ENCODE assay signal across 11 cellular contexts in the genomic region with DNA sequence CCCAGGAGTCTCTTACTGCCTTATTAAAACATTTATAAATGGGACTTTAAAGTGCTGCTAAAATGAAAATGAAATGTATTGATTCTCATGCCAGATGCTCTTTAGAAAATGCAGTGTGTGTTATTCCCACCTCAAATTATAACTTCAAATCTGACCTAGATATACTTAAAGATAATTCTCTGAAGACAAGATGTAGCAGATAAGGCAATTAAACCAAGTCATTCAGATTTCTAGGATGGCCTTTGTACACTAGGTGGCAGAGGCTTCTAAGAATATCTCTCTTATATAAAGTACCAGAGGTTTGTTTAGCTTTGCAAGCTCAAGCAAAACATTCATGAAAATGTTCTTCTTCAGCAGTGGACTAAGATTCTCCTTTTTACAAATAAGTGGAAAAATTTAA. TPM values are rescaled to one million over a fixed set of nuclear protein-coding genes. Genes with fewer than 3 reads are reported as not detected.
A peak's percentile ranks its signal among the peaks of the same experiment; 100 is the strongest.
DNase-seq lines count a peak whose midpoint lies in the region; ATAC-seq, FAIRE-seq and TF ChIP-seq lines count a peak whose summit lies in the region.
"Had no signal": no experiment of that assay in that cellular context is flagged by ENCODE, and none has a peak within 500 bp of the region (broad histone marks: within the 10 kb centered on the region; RNA-seq: fewer than 3 reads in every experiment).

No MANE protein-coding gene starts in this region.

- H3K4me2 ChIP-seq in Karpas-422 (ENCODE audit: low read depth, low read length, poor library complexity, severe bottlenecking): no peak overlapping the region
- H3K4me2 ChIP-seq in GM12878 (ENCODE audit: control insufficient read depth, insufficient read depth): no peak overlapping the region

- H3K27ac ChIP-seq in Karpas-422 (ENCODE audit: low read length) (no peak overlapping the region), GM12878 (ENCODE audit: control insufficient read depth, insufficient read depth) (no peak overlapping the region), gastrocnemius medialis (no peak overlapping the region)

- BruUV-seq in GM12878 (replicated peaks; lab: Mats Ljungman, UMichigan): no TSS peak

- RAD21 ChIA-PET in GM12878 (lab: Charles Lee; ENCODE audit: unreplicated experiment): no interaction called here

- H3K27me3 ChIP-seq in Karpas-422 (ENCODE audit: low read length) (no peaks in the 10 kb centered on the region), GM12878 (replicated peaks in 1 of 2; ENCODE audit: control insufficient read depth in 2 of 2, insufficient read depth in 2 of 2, low read length in 1 of 2) (peaks cover 4 to 6% of the 10 kb centered on the region in 2 experiments; a peak in 3 of 4 replicates), gastrocnemius medialis (no peaks in the 10 kb centered on the region)

- DNase-seq in NCI-H2171 treated with DMSO at 0.1 percent for 48 hours (lab: John Stamatoyannopoulos, UW) (peak; percentile 45), NCI-H2171 (lab: John Stamatoyannopoulos, UW) (no peak), Karpas-422 (peak; percentile 53), GM12878 (ENCODE audit: low read depth, low spot score) (no peak), gastrocnemius medialis (no peak)
- peak in 3 of 10 donors; percentile 17 to 21 (median 18) for DNase-seq in naive thymus-derived CD8-positive, alpha-beta T cell
- DNase-seq: activated T-cell treated with anti-CD3 and anti-CD28 coated beads, Interleukin-2, amount 50 U/mL, for 72 hours; left colon had no signal

- H2AFZ ChIP-seq in Karpas-422 (ENCODE audit: low read length) (no peak overlapping the region), GM12878 (ENCODE audit: control insufficient read depth, low read depth, low read length) (no peak overlapping the region)

- in situ Hi-C loops in GM12878 (cut with MboI): loop anchor here (25.0 kb wide), 1 partner anchor 302 kb away; no protein-coding TSS in a partner anchor
- in situ Hi-C loops in gastrocnemius medialis (cut with MboI; ENCODE audit: low sequenced_read_pairs in 4 of 4): loop anchor here in 2 of 4 donors (10.0 to 25.0 kb wide), 2 partner anchors 302 to 314 kb away; no protein-coding TSS in a partner anchor

- no peaks in the 10 kb centered on the region for H3K9me3 ChIP-seq in Karpas-422 (ENCODE audit: low read length)
- no peaks in the 10 kb centered on the region for H3K9me3 ChIP-seq in GM12878 (replicated peaks; ENCODE audit: control insufficient read depth, insufficient read depth, low read length)
- no peaks in the 10 kb centered on the region for H3K9me3 ChIP-seq in gastrocnemius medialis

- peaks cover 0 to 21% (median 2%) of the 10 kb centered on the region in 5 donors for H3K27me3 Mint-ChIP-seq in naive thymus-derived CD8-positive, alpha-beta T cell

- H4K20me1 ChIP-seq in Karpas-422 (ENCODE audit: insufficient read depth, low read depth, low read length) (no peaks in the 10 kb centered on the region), GM12878 (ENCODE audit: control insufficient read depth, insufficient read depth) (no peaks in the 10 kb centered on the region)

- H3K4me3 ChIP-seq in Karpas-422 (ENCODE audit: low read length) (no peak overlapping the region), GM12878 (no peak overlapping the region), gastrocnemius medialis (no peak overlapping the region)

- H3K36me3 Mint-ChIP-seq in naive thymus-derived CD8-positive, alpha-beta T cell: no peaks in the 10 kb centered on the region
- H3K36me3 Mint-ChIP-seq: CD8-positive, alpha-beta memory T cell had no signal

- CTCF ChIA-PET in GM12878 (lab: Yijun Ruan, JAX): interaction anchor here (0.8 to 2.1 kb wide), 6 partner anchors 11 to 834 kb away, joined by 3 to 8 read pairs (median 4); no protein-coding TSS in a partner anchor

- H3K4me1 ChIP-seq in Karpas-422 (ENCODE audit: low read length) (no peaks in the 10 kb centered on the region), GM12878 (ENCODE audit: control insufficient read depth, insufficient read depth, low read length) (no peaks in the 10 kb centered on the region), gastrocnemius medialis (no peaks in the 10 kb centered on the region)

- H3K4me3 Mint-ChIP-seq in naive thymus-derived CD8-positive, alpha-beta T cell: peak overlapping the region in 8 of 10 donors; percentile 4 to 70 (median 54)

- H3K36me3 ChIP-seq in Karpas-422 (ENCODE audit: insufficient read depth, low read length) (no peaks in the 10 kb centered on the region), GM12878 (ENCODE audit: control insufficient read depth in 2 of 2, insufficient read depth in 2 of 2, low read length in 1 of 2) (no peaks in the 10 kb centered on the region), gastrocnemius medialis (no peaks in the 10 kb centered on the region)

- H3K4me1 Mint-ChIP-seq in naive thymus-derived CD8-positive, alpha-beta T cell: peaks cover 6 to 19% (median 16%) of the 10 kb centered on the region in 4 donors

- TF ChIP-seq CTCF in GM12878 (IDR thresholded peaks at IDR 0.05 in 2 of 3, conservative IDR thresholded peaks at IDR 0.05 in 1 of 3; ENCODE audit: control insufficient read depth in 2 of 3, extremely low read depth in 1 of 3, insufficient read depth in 1 of 3, low read depth in 3 of 3, low read length in 3 of 3) (peak in 2 of 3 experiments; percentile 15 to 26; a peak in 2 of 6 replicates), gastrocnemius medialis (IDR thresholded peaks at IDR 0.05 in 4 of 5, conservative IDR thresholded peaks at IDR 0.05 in 1 of 5) (no peak)

- H3K9me3 Mint-ChIP-seq in naive thymus-derived CD8-positive, alpha-beta T cell: no peaks in the 10 kb centered on the region
- H3K9me3 Mint-ChIP-seq: activated T-cell treated with anti-CD3 and anti-CD28 coated beads, Interleukin-2, amount 50 U/mL, for 72 hours; CD8-positive, alpha-beta memory T cell had no signal

- POLR2A ChIA-PET in GM12878 (lab: Charles Lee): interaction anchor here (1.5 kb wide), 1 partner anchor 8 kb away, joined by 3 read pairs; no protein-coding TSS in a partner anchor
- POLR2A ChIA-PET in naive thymus-derived CD8-positive, alpha-beta T cell (lab: Charles Lee): interaction anchor here (0.6 kb wide), 1 partner anchor 96 kb away, joined by 3 read pairs; no protein-coding TSS in a partner anchor

- TF ChIP-seq POLR2A in GM12878 (IDR thresholded peaks at IDR 0.05; ENCODE audit: low read depth, low read length) (no peak), gastrocnemius medialis (IDR thresholded peaks at IDR 0.05) (no peak)

- H3K9me2 ChIP-seq in Karpas-422 (replicated peaks; ENCODE audit: insufficient read depth, low read length): no peaks in the 10 kb centered on the region

- H3K79me2 ChIP-seq in Karpas-422 (ENCODE audit: low read length) (no peaks in the 10 kb centered on the region), GM12878 (ENCODE audit: control insufficient read depth, insufficient read depth, low read length) (no peaks in the 10 kb centered on the region)

- FAIRE-seq in GM12878 (lab: Jason Lieb, UNC): peak; percentile 68

- TF ChIP-seq EP300 in GM12878 (IDR thresholded peaks at IDR 0.05; ENCODE audit: borderline replicate concordance in 1 of 2, control insufficient read depth in 1 of 2, low read depth in 2 of 2, low read length in 2 of 2): no peak

- intact Hi-C loops in GM12878 (cut with micrococcal nuclease; ENCODE audit: unreplicated experiment) (loop anchor here (2.0 kb wide), 1 partner anchor 310 kb away; no protein-coding TSS in a partner anchor), gastrocnemius medialis (cut with DNase I; ENCODE audit: low total_unique reads) (no loop called here)

- peak; percentile 60 for ATAC-seq in GM12878
- ATAC-seq in naive thymus-derived CD8-positive, alpha-beta T cell: peak; percentile 41 to 74
- ATAC-seq in GM18907 (IDR thresholded peaks at IDR 0.05; ENCODE audit: unreplicated experiment): no peak
- no peak for ATAC-seq in gastrocnemius medialis
- no peak for ATAC-seq in HG03135 (IDR thresholded peaks at IDR 0.05; ENCODE audit: unreplicated experiment)
- ATAC-seq: left colon had no signal

- peak; percentile 33; the same call in 1 of the 2 replicates for TF ChIP-seq RAD21 in GM12878 (IDR thresholded peaks at IDR 0.05; ENCODE audit: insufficient read depth, low read depth, low read length)

- peak overlapping the region in 7 of 10 donors; percentile 1 to 84 (median 39) for H3K27ac Mint-ChIP-seq in naive thymus-derived CD8-positive, alpha-beta T cell
- H3K27ac Mint-ChIP-seq: activated T-cell treated with anti-CD3 and anti-CD28 coated beads, Interleukin-2, amount 50 U/mL, for 72 hours had no signal

- H3K9ac ChIP-seq in Karpas-422 (ENCODE audit: low read length) (no peak overlapping the region), GM12878 (ENCODE audit: control insufficient read depth, insufficient read depth, low read length) (no peak overlapping the region)

- SMC1A ChIA-PET in GM12878 (lab: Charles Lee; ENCODE audit: uncharacterized antibody, unreplicated experiment): interaction anchor here (0.9 to 1.4 kb wide), 3 partner anchors 8 to 110 kb away, joined by 3 read pairs; no protein-coding TSS in a partner anchor

TF ChIP-seq in GM12878, 131 proteins besides CTCF, POLR2A, EP300 and RAD21 (continues in another document):
- TF ChIP-seq HDGF (IDR thresholded peaks at IDR 0.05): no peak
- TF ChIP-seq, protein P1, sequence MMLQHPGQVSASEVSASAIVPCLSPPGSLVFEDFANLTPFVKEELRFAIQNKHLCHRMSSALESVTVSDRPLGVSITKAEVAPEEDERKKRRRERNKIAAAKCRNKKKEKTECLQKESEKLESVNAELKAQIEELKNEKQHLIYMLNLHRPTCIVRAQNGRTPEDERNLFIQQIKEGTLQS (IDR thresholded peaks at IDR 0.05; ENCODE audit: borderline replicate concordance, extremely low read depth, low read depth, low read length): no peak

RNA-seq across cellular contexts. Expression of a gene that starts 26.9 kb away (rescaled TPM):
- 96.7 and 186 TPM in 2 replicates for total RNA-seq in Karpas-422 (2014; rRNA removed; shearing (Covaris generic); ENCODE audit: low replicate concordance)
- 702 and 722 TPM in 2 replicates for total RNA-seq in GM12878 (2013; cell fraction: nucleolus; rRNA removed)
- total RNA-seq in GM12878 (2014; rRNA removed) (80.1 and 85.8 TPM in 2 replicates), GM12878 (2014; rRNA removed; fragmentation: Illumina TruSeq; extraction: Trizol) (57.1 and 59.6 TPM in 2 replicates), GM12878 (2021) (118 and 147 TPM in 2 replicates), gastrocnemius medialis (10 to 100 TPM in 2 of 4 donors, 1 to 10 TPM in 2; 2.5 to 55.5 (median 22.9) TPM)
- 160 TPM for polyA plus RNA-seq in GM12878 (2011; ENCODE audit: low read depth)
- polyA plus RNA-seq in GM12878 (2011; rRNA removed) (117 and 164 TPM in 2 replicates), GM12878 (2014; fragmentation: Illumina TruSeq; extraction: Trizol) (135 and 144 TPM in 2 replicates), GM12878 (2014; fragmentation: Nextera tagmentation; extraction: Ambion mirVana) (10 to 100 TPM; 18.5 to 27.3 TPM), GM12878 (2014; rRNA removed) (258 and 302 TPM in 2 replicates), GM12878 (2016; fragmentation: Nextera tagmentation; extraction: Ambion mirVana) (10 to 100 TPM; 72.5 to 77.3 TPM)
- polyA plus RNA-seq in GM12878 (2011; cell fraction: cytosol; rRNA removed): 74.4 and 97.8 TPM in 2 replicates
- polyA plus RNA-seq in GM12878 (2011; cell fraction: nucleus; rRNA removed): 475 and 523 TPM in 2 replicates
- 153 and 205 TPM in 2 replicates for polyA plus RNA-seq in GM12878 (2012)
- 20.3 and 22.9 TPM in 2 replicates for polyA minus RNA-seq in GM12878 (2011; rRNA and poly(A)+ RNA removed)
- polyA minus RNA-seq in GM12878 (2011; cell fraction: cytosol; rRNA and poly(A)+ RNA removed): 10.8 and 12.8 TPM in 2 replicates
- polyA minus RNA-seq in GM12878 (2011; cell fraction: nucleus; rRNA and poly(A)+ RNA removed): 37.6 and 50.8 TPM in 2 replicates
- total RNA-seq in naive thymus-derived CD8-positive, alpha-beta T cell: 100 to 1,000 TPM; 351 to 378 TPM
- 1 to 10 TPM; 4.3 to 5.8 (median 4.7) TPM for polyA plus RNA-seq in naive thymus-derived CD8-positive, alpha-beta T cell

Comparison
In these comparisons a context has a peak if more than half of its experiments do, and no peak if none do; other contexts are left out.
1. DNase-seq: peak in NCI-H2171 treated with DMSO at 0.1 percent for 48 hours (single experiment) and Karpas-422 (single experiment); none in NCI-H2171 (single experiment), GM12878 (single experiment) and gastrocnemius medialis (0 of 2).
2. ATAC-seq: peak in GM12878 (single experiment) and naive thymus-derived CD8-positive, alpha-beta T cell (2 of 2); none in GM18907 (single experiment), gastrocnemius medialis (0 of 2) and HG03135 (single experiment).
3. CTCF ChIP-seq: peak in GM12878 (2 of 3); none in gastrocnemius medialis (0 of 5).